Comparison of ENCODE assay signal across 29 cellular contexts in the genomic region with DNA sequence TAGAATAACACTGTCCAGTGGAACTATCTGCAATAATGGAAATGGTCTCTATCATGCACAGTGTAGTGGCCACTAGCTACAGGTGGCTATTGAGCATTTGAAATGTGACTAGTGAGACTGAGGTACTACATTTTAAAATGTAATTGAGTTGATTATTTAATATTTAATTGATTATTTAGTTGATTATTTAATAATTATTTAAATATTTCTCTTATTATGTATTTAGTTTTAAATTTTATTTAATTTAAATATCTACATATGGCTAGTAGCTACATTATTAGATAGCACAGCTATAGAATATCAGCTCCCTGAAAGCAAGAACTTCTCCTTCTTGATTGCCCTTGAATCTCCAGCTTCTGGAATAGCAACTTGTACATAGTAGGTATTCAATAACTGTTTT.
"Had no signal": no experiment of that assay in that cellular context is flagged by ENCODE, and none has a peak within 500 bp of the region (broad histone marks: within the 10 kb centered on the region; RNA-seq: fewer than 3 reads in every experiment).

No MANE protein-coding gene starts in this region.

- H3K4me1 Mint-ChIP-seq: natural killer cell; stimulated activated effector memory CD8-positive, alpha-beta T cell treated with anti-CD3 and anti-CD28 coated beads, Interleukin-12 subunit alpha, Interleukin-12 subunit beta, amount 100 ng/mL, for 72 hours; stimulated activated naive B cell treated with anti-CD40 and anti-IgM and Interleukin-4, amounts not matched to agents 10 μg/mL and 1 μg/mL and 100 μg/mL, for 72 hours had no signal

- H3K9me3 Mint-ChIP-seq: natural killer cell; stimulated activated naive B cell treated with anti-CD40 and anti-IgM and Interleukin-4, amounts not matched to agents 10 μg/mL and 1 μg/mL and 100 μg/mL, for 72 hours; stimulated activated naive CD8-positive, alpha-beta T cell treated with anti-CD3 and anti-CD28 coated beads, Interleukin-15, Interleukin-2, amounts not matched to agents 100 ng/mL and 50 ng/mL, for 24 hours had no signal

- H3K36me3 Mint-ChIP-seq: natural killer cell; stimulated activated effector memory CD8-positive, alpha-beta T cell treated with anti-CD3 and anti-CD28 coated beads, Interleukin-12 subunit alpha, Interleukin-12 subunit beta, amount 100 ng/mL, for 72 hours; stimulated activated naive B cell treated with anti-CD40 and anti-IgM and Interleukin-4, amounts not matched to agents 10 μg/mL and 1 μg/mL and 100 μg/mL, for 72 hours had no signal

- H3K4me3 ChIP-seq: neural progenitor cell, ovary, psoas muscle, right lobe of liver, sigmoid colon, stomach, thoracic aorta, thyroid gland, tibial nerve, upper lobe of left lung, vagina had no signal

- H3K9me3 ChIP-seq: ovary, psoas muscle, right lobe of liver, sigmoid colon, thoracic aorta, thyroid gland, tibial nerve, upper lobe of left lung, vagina had no signal

- H3K27ac ChIP-seq: neural progenitor cell, ovary, parathyroid adenoma, psoas muscle, right lobe of liver, sigmoid colon, stomach, thoracic aorta, thyroid gland, tibial nerve, upper lobe of left lung, vagina had no signal

- H3K79me2 ChIP-seq: parathyroid adenoma had no signal

- H3K27ac Mint-ChIP-seq: natural killer cell; nephron; neural progenitor cell; progenitor cell of endocrine pancreas; stimulated activated effector memory CD8-positive, alpha-beta T cell treated with anti-CD3 and anti-CD28 coated beads, Interleukin-12 subunit alpha, Interleukin-12 subunit beta, amount 100 ng/mL, for 72 hours; stimulated activated naive B cell treated with anti-CD40 and anti-IgM and Interleukin-4, amounts not matched to agents 10 μg/mL and 1 μg/mL and 100 μg/mL, for 72 hours; stimulated activated naive CD8-positive, alpha-beta T cell treated with anti-CD3 and anti-CD28 coated beads, Interleukin-15, Interleukin-2, amounts not matched to agents 100 ng/mL and 50 ng/mL, for 24 hours had no signal

- H2AFZ ChIP-seq: neural progenitor cell, parathyroid adenoma had no signal

- H3K36me3 ChIP-seq: neural progenitor cell, ovary, right lobe of liver, sigmoid colon, stomach, thoracic aorta, thyroid gland, tibial nerve, upper lobe of left lung, vagina had no signal

- DNase-seq: natural killer cell; occipital lobe; ovary; posterior cingulate gyrus; psoas muscle; right cardiac atrium; right lobe of liver; sigmoid colon; small intestine; stimulated activated CD4-positive, alpha-beta T cell treated with anti-CD3 and anti-CD28 coated beads, Interleukin-15, amount 100 ng/mL, for 24 hours; stimulated activated CD4-positive, alpha-beta T cell treated with anti-CD3 and anti-CD28 coated beads, Interleukin-2, amount 100 ng/mL, for 24 hours; stimulated activated CD4-positive, alpha-beta T cell treated with anti-CD3 and anti-CD28 coated beads, Interleukin-2, amount 100 ng/mL, for 48 hours; stimulated activated CD4-positive, alpha-beta T cell treated with anti-CD3 and anti-CD28 coated beads, Interleukin-4, amount 100 ng/mL, for 24 hours; stimulated activated naive B cell treated with anti-CD40 and anti-IgM and Interleukin-4, amounts not matched to agents 10 μg/mL and 1 μg/mL and 100 μg/mL, for 72 hours; stimulated activated naive CD4-positive, alpha-beta T cell treated with Interleukin-2 at 50 U/mL for 16 hours; stomach; thyroid gland; trophoblast cell; upper lobe of left lung had no signal

- H3K4me2 ChIP-seq: neural progenitor cell had no signal

- ATAC-seq: natural killer cell; right cardiac atrium; right lobe of liver; stimulated activated effector memory CD8-positive, alpha-beta T cell treated with anti-CD3 and anti-CD28 coated beads, Interleukin-12 subunit alpha, Interleukin-12 subunit beta, amount 100 ng/mL, for 72 hours; stimulated activated naive B cell treated with anti-CD40 and anti-IgM and Interleukin-4, amounts not matched to agents 10 μg/mL and 1 μg/mL and 100 μg/mL, for 72 hours had no signal

- H3K4me1 ChIP-seq: neural progenitor cell, parathyroid adenoma, psoas muscle, right lobe of liver, sigmoid colon, stomach, upper lobe of left lung, vagina had no signal

- H3K27me3 ChIP-seq: neural progenitor cell, ovary, right lobe of liver, sigmoid colon, stomach, thyroid gland, tibial nerve, upper lobe of left lung, vagina had no signal

- FAIRE-seq: small intestine, urothelium cell line had no signal

- H3K9ac ChIP-seq: neural progenitor cell, parathyroid adenoma had no signal

- H3K4me3 Mint-ChIP-seq: natural killer cell; nephron; neural progenitor cell; stimulated activated effector memory CD8-positive, alpha-beta T cell treated with anti-CD3 and anti-CD28 coated beads, Interleukin-12 subunit alpha, Interleukin-12 subunit beta, amount 100 ng/mL, for 72 hours; stimulated activated naive B cell treated with anti-CD40 and anti-IgM and Interleukin-4, amounts not matched to agents 10 μg/mL and 1 μg/mL and 100 μg/mL, for 72 hours; stimulated activated naive CD8-positive, alpha-beta T cell treated with anti-CD3 and anti-CD28 coated beads, Interleukin-15, Interleukin-2, amounts not matched to agents 100 ng/mL and 50 ng/mL, for 24 hours had no signal
